8 cellular contexts compared by ENCODE assay signal in the genomic region with DNA sequence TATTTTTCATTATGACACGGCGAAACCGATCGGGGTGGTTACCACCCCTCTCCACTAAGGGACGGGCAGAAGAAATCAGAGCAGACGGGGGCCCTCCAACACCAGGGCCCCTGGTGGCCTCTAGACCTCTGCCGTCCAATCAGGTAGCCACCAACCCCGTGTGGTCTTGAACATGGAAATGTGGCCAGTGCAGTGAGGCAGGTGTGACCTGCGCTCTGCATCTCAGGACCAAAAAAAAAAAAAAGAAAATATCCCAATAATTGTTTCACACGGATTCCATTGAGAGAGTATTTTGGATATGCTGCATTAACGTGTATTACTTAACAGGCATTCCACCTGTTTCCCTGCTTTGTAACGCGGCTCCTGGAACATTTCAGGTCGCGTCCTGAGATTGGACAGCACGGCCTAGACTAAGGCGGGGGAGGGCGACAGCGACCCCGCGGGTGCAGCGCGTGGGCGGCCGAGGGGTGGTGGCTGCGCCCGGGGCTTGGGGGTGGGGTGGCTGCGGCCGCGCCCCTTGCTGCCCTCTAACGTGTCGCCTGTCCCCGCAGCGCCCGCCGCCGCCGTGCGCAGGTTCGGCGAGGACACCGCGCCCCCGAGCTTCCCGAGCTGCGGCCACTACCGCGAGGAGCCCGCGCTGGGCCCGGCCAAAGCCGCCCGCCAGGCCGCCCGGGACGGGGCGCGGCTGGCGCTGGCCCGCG. TPM values are rescaled to one million over a fixed set of nuclear protein-coding genes. Genes with fewer than 3 reads are reported as not detected.
DNase-seq lines count a peak whose midpoint lies in the region; ATAC-seq and TF ChIP-seq lines count a peak whose summit lies in the region.

No MANE protein-coding gene starts in this region.

- H3K4me3 ChIP-seq in iPS-11a (ENCODE audit: low read depth, low read length) (peak overlapping the region; percentile 5), smooth muscle cell (peak overlapping the region; percentile 50)

- H3F3A ChIP-seq in smooth muscle cell (ENCODE audit: low read depth): no peaks in the 10 kb centered on the region

- peak overlapping the region; percentile 92 for H3K4me2 ChIP-seq in smooth muscle cell

- no peaks in the 10 kb centered on the region for H3K9me3 ChIP-seq in smooth muscle cell (replicated peaks; ENCODE audit: low read depth)

- TF ChIP-seq CTCF in smooth muscle cell (IDR thresholded peaks at IDR 0.05; ENCODE audit: borderline replicate concordance, insufficient read depth, poor library complexity, severe bottlenecking): no peak

- no peak overlapping the region for H2AFZ ChIP-seq in smooth muscle cell (ENCODE audit: low read depth)

- H3K27ac Mint-ChIP-seq in activated naive CD8-positive, alpha-beta T cell: no peak overlapping the region

- peaks cover 10% of the 10 kb centered on the region for H3K36me3 Mint-ChIP-seq in activated naive CD8-positive, alpha-beta T cell

- 10% methylated on average over 49 of the region's 61 CpGs for WGBS in smooth muscle cell (ENCODE audit: low lambda C conversion rate)

- no peaks in the 10 kb centered on the region for H4K20me1 ChIP-seq in smooth muscle cell (ENCODE audit: low read depth)

- peaks cover 40% of the 10 kb centered on the region for H3K4me1 ChIP-seq in smooth muscle cell (ENCODE audit: low read depth)

- peak; percentile 41 for DNase-seq in NCI-H1105 treated with DMSO at 0.1 percent for 48 hours (lab: John Stamatoyannopoulos, UW)
- no peak for DNase-seq in NCI-H1105 (lab: John Stamatoyannopoulos, UW)
- DNase-seq in smooth muscle cell (lab: John Stamatoyannopoulos, UW; ENCODE audit: unreplicated experiment): no peak

- no peak for ATAC-seq in GM21723 (IDR thresholded peaks at IDR 0.05; ENCODE audit: unreplicated experiment)
- no peak for ATAC-seq in HG02970 (IDR thresholded peaks at IDR 0.05; ENCODE audit: low FRiP score, unreplicated experiment)
- no peak for ATAC-seq in GM19035 (IDR thresholded peaks at IDR 0.05; ENCODE audit: unreplicated experiment)

- no peak overlapping the region for H3K9ac ChIP-seq in smooth muscle cell (ENCODE audit: low read depth)

- peaks cover 16% of the 10 kb centered on the region for H3K4me1 Mint-ChIP-seq in activated naive CD8-positive, alpha-beta T cell (ENCODE audit: low read depth)

- peaks cover 30% of the 10 kb centered on the region for H3K27me3 ChIP-seq in smooth muscle cell (ENCODE audit: low read depth)

- no peaks in the 10 kb centered on the region for H3K9me3 Mint-ChIP-seq in activated naive CD8-positive, alpha-beta T cell (ENCODE audit: low read depth)

- no peaks in the 10 kb centered on the region for H3K36me3 ChIP-seq in smooth muscle cell (ENCODE audit: low read depth)

- H3K27ac ChIP-seq in smooth muscle cell (ENCODE audit: low read depth): no peak overlapping the region

- peaks cover 25% of the 10 kb centered on the region for H3K27me3 Mint-ChIP-seq in activated naive CD8-positive, alpha-beta T cell

- H3K79me2 ChIP-seq in smooth muscle cell (ENCODE audit: low read depth): no peaks in the 10 kb centered on the region

- H3K4me3 Mint-ChIP-seq in activated naive CD8-positive, alpha-beta T cell: peak overlapping the region; percentile 75

RNA-seq across cellular contexts. Expression of gene SIM2, which starts 48.3 kb away (rescaled TPM):
- total RNA-seq in smooth muscle cell: not detected in 2 replicates
- polyA plus RNA-seq in smooth muscle cell: 0.25 and 0.43 TPM in 2 replicates
